ENCODE assay signal across 1 cellular context in the genomic region with DNA sequence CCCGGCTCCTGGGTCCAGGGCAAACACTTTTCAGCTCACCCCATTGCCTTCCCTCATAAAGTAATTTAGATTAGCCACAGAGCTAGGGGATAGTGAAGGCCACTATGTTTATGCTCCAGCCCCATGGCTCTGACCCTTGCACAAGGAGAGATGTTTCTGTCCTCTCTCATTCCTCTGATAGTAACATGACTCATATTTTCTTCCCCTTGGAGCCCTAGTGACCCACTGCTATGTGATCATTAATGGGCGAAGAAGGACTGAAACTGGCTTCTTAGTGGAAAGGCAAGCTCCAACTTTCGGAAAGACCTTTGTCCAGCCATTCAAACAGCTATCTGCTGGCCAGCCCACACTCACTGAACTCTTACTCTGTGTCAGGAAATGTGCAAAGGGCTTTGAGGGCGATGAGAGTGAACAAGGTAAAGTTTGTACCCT.
A peak's percentile ranks its signal among the peaks of the same experiment; 100 is the strongest.
TF ChIP-seq lines count a peak whose summit lies in the region.

No MANE protein-coding gene starts in this region.

TF ChIP-seq in endothelial cell of umbilical vein, 7 proteins besides CTCF, POLR2A, EP300 and RAD21:
- TF ChIP-seq GATA2 (IDR thresholded peaks at IDR 0.05; ENCODE audit: insufficient read depth, insufficient read length, low read depth, low read length) (no peak), EZH2 (IDR thresholded peaks at IDR 0.05; ENCODE audit: borderline replicate concordance, low read depth, low read length, severe bottlenecking) (no peak), FOS (IDR thresholded peaks at IDR 0.05; ENCODE audit: borderline replicate concordance, insufficient read depth, low read length) (peak; percentile 27)
TF ChIP-seq in endothelial cell of umbilical vein: peak in this region for 1.
